In the genomic region with DNA sequence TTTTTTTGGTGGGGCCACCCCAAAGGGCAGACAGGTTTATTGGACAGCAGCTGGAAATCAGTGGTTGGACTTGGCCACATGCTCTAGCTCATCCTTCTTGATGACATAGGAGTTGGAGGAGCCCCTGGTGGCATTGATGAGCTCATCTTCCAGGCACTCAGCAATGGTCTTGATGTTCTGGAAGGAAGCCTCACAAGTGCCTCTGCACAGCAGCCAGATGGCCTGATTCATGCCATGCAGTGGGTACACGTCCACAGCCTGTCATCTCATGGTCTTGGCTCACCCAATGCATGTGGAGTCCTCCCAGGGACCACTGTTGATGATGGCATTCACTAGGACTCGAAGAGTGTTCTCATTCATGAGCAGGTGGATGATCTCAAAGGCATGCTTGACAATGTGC, we compare ENCODE assay signal across 29 cellular contexts.
"Had no signal": no experiment of that assay in that cellular context is flagged by ENCODE, and none has a peak within 500 bp of the region (broad histone marks: within the 10 kb centered on the region; RNA-seq: fewer than 3 reads in every experiment).

No MANE protein-coding gene starts in this region.

- H3K4me3 ChIP-seq: gastroesophageal sphincter, heart right ventricle, lower lobe of right lung, mucosa of descending colon, sigmoid colon, spleen, testis, uterus had no signal

- H3K9me3 ChIP-seq: gastroesophageal sphincter, heart right ventricle, lower lobe of right lung, mucosa of descending colon, sigmoid colon, spleen, testis, uterus had no signal

- H3K27me3 ChIP-seq: sigmoid colon, testis, uterus had no signal

- DNase-seq: activated CD4-positive, alpha-beta T cell treated with anti-CD3 and anti-CD28 coated beads for 1 hour; activated CD4-positive, alpha-beta T cell treated with anti-CD3 and anti-CD28 coated beads, Interleukin-2, amount 50 U/mL, for 1 hour; activated CD8-positive, alpha-beta memory T cell treated with anti-CD3 and anti-CD28 coated beads for 24 hours; activated CD8-positive, alpha-beta memory T cell treated with anti-CD3 and anti-CD28 coated beads, Interleukin-2, amount 50 U/mL, for 4 hours; activated T-cell treated with anti-CD3 and anti-CD28 coated beads, Interleukin-2, amount 50 U/mL, for 24 hours; aorta; dermis blood vessel endothelial cell; effector memory CD4-positive, alpha-beta T cell; heart right ventricle; kidney; lower lobe of right lung; mesendoderm; mucosa of descending colon; naive B cell; posterior cingulate gyrus; sigmoid colon; spleen; stimulated activated CD4-positive, alpha-beta T cell treated with anti-CD3 and anti-CD28 coated beads, Interleukin-4, amount 100 ng/mL, for 1 hour; stimulated activated naive CD4-positive, alpha-beta T cell; testis; trophoblast cell; uterus had no signal

- H3K4me1 ChIP-seq: gastroesophageal sphincter, heart right ventricle, lower lobe of right lung, sigmoid colon, spleen, testis, uterus had no signal

- ATAC-seq: activated naive CD4-positive, alpha-beta T cell treated with anti-CD3 and anti-CD28 coated beads, Interleukin-2, amount 50 U/mL, for 72 hours; activated T-helper 17 cell treated with anti-CD3 and anti-CD28 coated beads, Interleukin-2, amount 50 U/mL, for 72 hours; esophagus mucosa; gastroesophageal sphincter; heart right ventricle; left lobe of liver; mucosa of descending colon had no signal

- H3K4me1 Mint-ChIP-seq: activated T-helper 17 cell treated with anti-CD3 and anti-CD28 coated beads, Interleukin-2, amount 50 U/mL, for 72 hours; brain; naive B cell; neural crest cell had no signal

- H3K36me3 ChIP-seq: gastroesophageal sphincter, heart right ventricle, lower lobe of right lung, sigmoid colon, spleen, uterus had no signal

- H3K27ac Mint-ChIP-seq: activated naive CD4-positive, alpha-beta T cell treated with anti-CD3 and anti-CD28 coated beads, Interleukin-2, amount 50 U/mL, for 72 hours; activated T-cell treated with anti-CD3 and anti-CD28 coated beads, Interleukin-2, amount 50 U/mL, for 24 hours; activated T-helper 17 cell treated with anti-CD3 and anti-CD28 coated beads, Interleukin-2, amount 50 U/mL, for 72 hours; brain; naive B cell had no signal

- H3K36me3 Mint-ChIP-seq: brain had no signal

- H3K27ac ChIP-seq: gastroesophageal sphincter, heart right ventricle, lower lobe of right lung, sigmoid colon, spleen, testis, uterus had no signal

- H3K9me3 Mint-ChIP-seq: activated naive CD4-positive, alpha-beta T cell treated with anti-CD3 and anti-CD28 coated beads, Interleukin-2, amount 50 U/mL, for 72 hours; activated T-cell treated with anti-CD3 and anti-CD28 coated beads, Interleukin-2, amount 50 U/mL, for 24 hours; activated T-helper 17 cell treated with anti-CD3 and anti-CD28 coated beads, Interleukin-2, amount 50 U/mL, for 72 hours; brain; naive B cell; neural crest cell had no signal

- H3K4me3 Mint-ChIP-seq: activated T-cell treated with anti-CD3 and anti-CD28 coated beads, Interleukin-2, amount 50 U/mL, for 24 hours; activated T-helper 17 cell treated with anti-CD3 and anti-CD28 coated beads, Interleukin-2, amount 50 U/mL, for 72 hours; brain; naive B cell; neural crest cell had no signal
